15 cellular contexts compared by ENCODE assay signal in genomic region chr3:64368163-64369025, GRCh38.
DNase-seq lines count a peak whose midpoint lies in the region; ATAC-seq and FAIRE-seq lines count a peak whose summit lies in the region.
"Had no signal": no experiment of that assay in that cellular context is flagged by ENCODE, and none has a peak within 500 bp of the region (broad histone marks: within the 10 kb centered on the region; RNA-seq: fewer than 3 reads in every experiment).

No MANE protein-coding gene starts in this region.

- no peak for DNase-seq in Right ventricle myocardium superior
- DNase-seq in left cardiac atrium = no peak
- DNase-seq in NCI-H524 treated with DMSO at 0.1 percent for 48 hours (lab: John Stamatoyannopoulos, UW) = peak; percentile 45
- DNase-seq in left lobe of liver (ENCODE audit: low spot score) = no peak
- no peak for DNase-seq in frontal cortex (ENCODE audit: low spot score in 2 of 2)
- DNase-seq in DMS53 treated with DMSO at 0.1 percent for 48 hours (lab: John Stamatoyannopoulos, UW; ENCODE audit: unreplicated experiment) = no peak
- DNase-seq: activated naive CD8-positive, alpha-beta T cell treated with anti-CD3 and anti-CD28 coated beads, Interleukin-2, amount 50 U/mL, for 24 hours; central memory CD4-positive, alpha-beta T cell; midbrain; NCI-H1092; NCI-H2227 treated with DMSO at 0.1 percent for 48 hours; sigmoid colon had no signal

- ATAC-seq in Right ventricle myocardium superior (ENCODE audit: poor library complexity) (peak; percentile 31), left cardiac atrium (no peak), left lobe of liver (peak; percentile 60), GM21717 (IDR thresholded peaks at IDR 0.05; ENCODE audit: unreplicated experiment) (no peak), HG03571 (IDR thresholded peaks at IDR 0.05; ENCODE audit: unreplicated experiment) (no peak)
- ATAC-seq: activated naive CD8-positive, alpha-beta T cell treated with anti-CD3 and anti-CD28 coated beads, Interleukin-2, amount 50 U/mL, for 24 hours had no signal

- FAIRE-seq in frontal cortex (lab: Jason Lieb, UNC) = no peak
- FAIRE-seq: keratinocyte had no signal

- intact Hi-C loops in Right ventricle myocardium superior (cut with DNase I) (no loop called here), left cardiac atrium (cut with DNase I) (no loop called here)

Comparison
In these comparisons a context has a peak if more than half of its experiments do, and no peak if none do; other contexts are left out.
1. ATAC-seq: peak in Right ventricle myocardium superior (single experiment) and left lobe of liver (single experiment); none in left cardiac atrium (0 of 2), GM21717 (single experiment) and HG03571 (single experiment).